In genomic region chr2:43541165-43541564, GRCh38 we compare ENCODE assay signal across 11 cellular contexts. TPM values are rescaled to one million over a fixed set of nuclear protein-coding genes. Genes with fewer than 3 reads are reported as not detected.
DNase-seq lines count a peak whose midpoint lies in the region; ATAC-seq and TF ChIP-seq lines count a peak whose summit lies in the region.
"Had no signal": no experiment of that assay in that cellular context is flagged by ENCODE, and none has a peak within 500 bp of the region (broad histone marks: within the 10 kb centered on the region; RNA-seq: fewer than 3 reads in every experiment).

No MANE protein-coding gene starts in this region.

- no peak for DNase-seq in activated T-cell treated with anti-CD3 and anti-CD28 coated beads, Interleukin-2, amount 50 U/mL, for 24 hours
- DNase-seq in activated T-cell treated with anti-CD3 and anti-CD28 coated beads, Interleukin-2, amount 50 U/mL, for 1 hour, result no peak
- DNase-seq in adipocyte (ENCODE audit: low read depth) (peak; percentile 17), foreskin fibroblast (peak; percentile 25 to 46), tibial nerve (ENCODE audit: low spot score in 2 of 2) (no peak), mucosa of gallbladder (ENCODE audit: low spot score) (no peak)
- DNase-seq in activated CD4-positive, alpha-beta T cell treated with anti-CD3 and anti-CD28 coated beads for 1 hour, result no peak
- DNase-seq: effector CD4-positive, alpha-beta T cell; NCI-H1092 treated with DMSO at 0.1 percent for 48 hours; T-cell had no signal

- H3K4me3 Mint-ChIP-seq in activated T-cell treated with anti-CD3 and anti-CD28 coated beads, Interleukin-2, amount 50 U/mL, for 24 hours, result no peak overlapping the region
- H3K4me3 Mint-ChIP-seq: T-cell had no signal

- H3K36me3 ChIP-seq in adipocyte (ENCODE audit: control insufficient read depth, insufficient read depth, low read length, severe bottlenecking), result peaks cover 6% of the 10 kb centered on the region
- H3K36me3 ChIP-seq in tibial nerve, result no peaks in the 10 kb centered on the region

- TF ChIP-seq POLR2A in tibial nerve (IDR thresholded peaks at IDR 0.05), result no peak

- peaks cover 50% of the 10 kb centered on the region for H3K36me3 Mint-ChIP-seq in activated T-cell treated with anti-CD3 and anti-CD28 coated beads, Interleukin-2, amount 50 U/mL, for 24 hours (ENCODE audit: low read depth)

- TF ChIP-seq EP300 in tibial nerve (IDR thresholded peaks at IDR 0.05), result no peak

- peaks cover 22% of the 10 kb centered on the region for H3K4me1 Mint-ChIP-seq in activated T-cell treated with anti-CD3 and anti-CD28 coated beads, Interleukin-2, amount 50 U/mL, for 24 hours (ENCODE audit: low read depth)

- peak overlapping the region; percentile 75 for H3K9ac ChIP-seq in adipocyte (ENCODE audit: low read length)

- TF ChIP-seq CTCF in foreskin fibroblast (IDR thresholded peaks at IDR 0.05; ENCODE audit: low read depth, low read length), result no peak
- TF ChIP-seq CTCF in tibial nerve (IDR thresholded peaks at IDR 0.05), result no peak

- H3K4me1 ChIP-seq in adipocyte (ENCODE audit: control insufficient read depth, insufficient read depth, low read length), result peaks cover 40% of the 10 kb centered on the region
- peaks cover 0 to 38% (median 9%) of the 10 kb centered on the region in 4 donors for H3K4me1 ChIP-seq in tibial nerve

- H3K27ac ChIP-seq in tibial nerve, result peak overlapping the region in 3 of 4 donors; percentile 62 to 85 (median 64)

- no peak overlapping the region for H3K4me3 ChIP-seq in adipocyte (ENCODE audit: low read length)
- H3K4me3 ChIP-seq in foreskin fibroblast (ENCODE audit: low read depth in 1 of 2, low read length in 2 of 2), result no peak overlapping the region
- no peak overlapping the region for H3K4me3 ChIP-seq in tibial nerve

- no peaks in the 10 kb centered on the region for H3K9me3 Mint-ChIP-seq in activated T-cell treated with anti-CD3 and anti-CD28 coated beads, Interleukin-2, amount 50 U/mL, for 24 hours
- H3K9me3 Mint-ChIP-seq: T-cell had no signal

- H3K27ac Mint-ChIP-seq in activated T-cell treated with anti-CD3 and anti-CD28 coated beads, Interleukin-2, amount 50 U/mL, for 24 hours, result peak overlapping the region; percentile 67
- H3K27ac Mint-ChIP-seq: T-cell had no signal

- no peaks in the 10 kb centered on the region for H3K9me3 ChIP-seq in adipocyte (ENCODE audit: control insufficient read depth, low read length)
- no peaks in the 10 kb centered on the region for H3K9me3 ChIP-seq in tibial nerve

- no peaks in the 10 kb centered on the region for H3K27me3 ChIP-seq in adipocyte (replicated peaks; ENCODE audit: control insufficient read depth, insufficient read depth, low read length)
- H3K27me3 ChIP-seq in tibial nerve, result no peaks in the 10 kb centered on the region

- no peak for ATAC-seq in HG02623 (IDR thresholded peaks at IDR 0.05; ENCODE audit: unreplicated experiment)
- ATAC-seq: T-cell had no signal

- no peaks in the 10 kb centered on the region for H3K27me3 Mint-ChIP-seq in activated T-cell treated with anti-CD3 and anti-CD28 coated beads, Interleukin-2, amount 50 U/mL, for 24 hours
- H3K27me3 Mint-ChIP-seq: T-cell had no signal

- WGBS in tibial nerve, 2 donors, result 78 to 79% methylated on average over 6 of the region's 6 CpGs

RNA-seq across cellular contexts. Expression of gene THADA, which starts 54.7 kb away (rescaled TPM):
- total RNA-seq in tibial nerve (10 to 100 TPM; 35.7 to 49.2 (median 47.4) TPM), mucosa of gallbladder (35.9 TPM)

Comparison
In these comparisons a context has a peak if more than half of its experiments do, and no peak if none do; other contexts are left out.
1. DNase-seq: peak in adipocyte (single experiment) and foreskin fibroblast (2 of 2); none in activated T-cell treated with anti-CD3 and anti-CD28 coated beads, Interleukin-2, amount 50 U/mL, for 24 hours (single experiment), activated T-cell treated with anti-CD3 and anti-CD28 coated beads, Interleukin-2, amount 50 U/mL, for 1 hour (single experiment), tibial nerve (0 of 2), mucosa of gallbladder (single experiment) and activated CD4-positive, alpha-beta T cell treated with anti-CD3 and anti-CD28 coated beads for 1 hour (single experiment).